Comparison of ENCODE assay signal across 9 cellular contexts in the genomic region with DNA sequence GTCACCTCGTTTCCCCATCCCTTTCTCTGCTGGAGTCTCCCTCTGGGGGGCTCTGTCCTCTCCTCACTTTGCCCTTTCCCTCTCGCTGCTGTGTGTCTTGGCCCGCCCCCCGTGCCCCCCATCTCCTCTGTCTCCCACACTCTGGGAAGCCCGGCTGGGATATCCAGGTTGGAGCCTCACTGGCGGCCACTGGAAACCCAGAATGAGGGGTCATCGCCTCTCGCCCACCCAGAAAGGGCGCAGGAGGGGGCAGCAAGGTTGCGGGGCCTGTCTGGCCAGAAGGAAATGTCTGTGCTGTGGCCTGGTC. TPM values are rescaled to one million over a fixed set of nuclear protein-coding genes. Genes with fewer than 3 reads are reported as not detected.
DNase-seq lines count a peak whose midpoint lies in the region; ATAC-seq and TF ChIP-seq lines count a peak whose summit lies in the region.
"Had no signal": no experiment of that assay in that cellular context is flagged by ENCODE, and none has a peak within 500 bp of the region (broad histone marks: within the 10 kb centered on the region; RNA-seq: fewer than 3 reads in every experiment).

No MANE protein-coding gene starts in this region.

- POLR2A ChIA-PET in GM10248 (lab: Yijun Ruan, JAX): no interaction called here

- H3K27me3 ChIP-seq in endocrine pancreas (ENCODE audit: control insufficient read depth, insufficient read depth, low read length) (no peaks in the 10 kb centered on the region), aorta (ENCODE audit: control insufficient read depth in 1 of 2, insufficient read depth in 2 of 2, low read length in 1 of 2) (no peaks in the 10 kb centered on the region)

- no peak overlapping the region for H3K4me3 ChIP-seq in endocrine pancreas (ENCODE audit: control insufficient read depth, insufficient read depth, low read length)
- H3K4me3 ChIP-seq in aorta (ENCODE audit: low read length in 2 of 2): no peak overlapping the region

- peaks cover 37% of the 10 kb centered on the region for H3K36me3 Mint-ChIP-seq in stimulated activated naive CD8-positive, alpha-beta T cell treated with anti-CD3 and anti-CD28 coated beads, Interleukin-15, Interleukin-2, amounts not matched to agents 100 ng/mL and 50 ng/mL, for 24 hours (ENCODE audit: low read depth)
- H3K36me3 Mint-ChIP-seq in nephron (ENCODE audit: low read depth): peaks cover 19% of the 10 kb centered on the region

- no peak overlapping the region for H3K4me3 Mint-ChIP-seq in stimulated activated naive CD8-positive, alpha-beta T cell treated with anti-CD3 and anti-CD28 coated beads, Interleukin-15, Interleukin-2, amounts not matched to agents 100 ng/mL and 50 ng/mL, for 24 hours
- H3K4me3 Mint-ChIP-seq in stimulated activated naive CD8-positive, alpha-beta T cell treated with anti-CD3 and anti-CD28 coated beads, Interleukin-15, amount 100 ng/mL, for 72 hours: peak overlapping the region in 1 of 2 donors; percentile 37
- H3K4me3 Mint-ChIP-seq in nephron: peak overlapping the region; percentile 73 to 79 (median 74)

- H3K27me3 Mint-ChIP-seq in stimulated activated naive CD8-positive, alpha-beta T cell treated with anti-CD3 and anti-CD28 coated beads, Interleukin-15, Interleukin-2, amounts not matched to agents 100 ng/mL and 50 ng/mL, for 24 hours: no peaks in the 10 kb centered on the region
- no peaks in the 10 kb centered on the region for H3K27me3 Mint-ChIP-seq in stimulated activated naive CD8-positive, alpha-beta T cell treated with anti-CD3 and anti-CD28 coated beads, Interleukin-15, amount 100 ng/mL, for 72 hours
- H3K27me3 Mint-ChIP-seq in nephron (ENCODE audit: low read depth): no peaks in the 10 kb centered on the region

- CTCF ChIA-PET in GM10248 (lab: Yijun Ruan, JAX): interaction anchor here (1.1 to 3.4 kb wide), 4 partner anchors 17 to 27 kb away, joined by 3 to 14 read pairs (median 6); a partner anchor contains a TSS

- peak overlapping the region; percentile 33 to 40 for H3K27ac ChIP-seq in aorta (ENCODE audit: low read depth in 1 of 2, low read length in 2 of 2)

- H3K27ac Mint-ChIP-seq in stimulated activated naive CD8-positive, alpha-beta T cell treated with anti-CD3 and anti-CD28 coated beads, Interleukin-15, Interleukin-2, amounts not matched to agents 100 ng/mL and 50 ng/mL, for 24 hours: peak overlapping the region; percentile 88
- peak overlapping the region in 1 of 2 donors; percentile 87 for H3K27ac Mint-ChIP-seq in stimulated activated naive CD8-positive, alpha-beta T cell treated with anti-CD3 and anti-CD28 coated beads, Interleukin-15, amount 100 ng/mL, for 72 hours
- peak overlapping the region; percentile 73 to 90 (median 78) for H3K27ac Mint-ChIP-seq in nephron

- no peaks in the 10 kb centered on the region for H3K9me3 Mint-ChIP-seq in stimulated activated naive CD8-positive, alpha-beta T cell treated with anti-CD3 and anti-CD28 coated beads, Interleukin-15, Interleukin-2, amounts not matched to agents 100 ng/mL and 50 ng/mL, for 24 hours
- no peaks in the 10 kb centered on the region for H3K9me3 Mint-ChIP-seq in stimulated activated naive CD8-positive, alpha-beta T cell treated with anti-CD3 and anti-CD28 coated beads, Interleukin-15, amount 100 ng/mL, for 72 hours
- no peaks in the 10 kb centered on the region for H3K9me3 Mint-ChIP-seq in nephron

- H3K9me3 ChIP-seq in endocrine pancreas (ENCODE audit: control insufficient read depth, low read length) (no peaks in the 10 kb centered on the region), aorta (ENCODE audit: control insufficient read depth, low read length) (no peaks in the 10 kb centered on the region)

- 1 to 3% methylated on average over 10 of the region's 10 CpGs for WGBS in aorta, 2 donors

- peaks cover 75% of the 10 kb centered on the region for H3K4me1 Mint-ChIP-seq in stimulated activated naive CD8-positive, alpha-beta T cell treated with anti-CD3 and anti-CD28 coated beads, Interleukin-15, Interleukin-2, amounts not matched to agents 100 ng/mL and 50 ng/mL, for 24 hours (ENCODE audit: low read depth)
- peaks cover 84% of the 10 kb centered on the region for H3K4me1 Mint-ChIP-seq in stimulated activated naive CD8-positive, alpha-beta T cell treated with anti-CD3 and anti-CD28 coated beads, Interleukin-15, amount 100 ng/mL, for 72 hours
- H3K4me1 Mint-ChIP-seq in nephron: peaks cover 63% of the 10 kb centered on the region

- TF ChIP-seq CTCF in nephron (IDR thresholded peaks at IDR 0.05; ENCODE audit: unreplicated experiment in 3 of 3) (no peak), GM10248 (IDR thresholded peaks at IDR 0.05; ENCODE audit: control extremely low read depth, extremely low read depth, low read depth, missing control alignments) (no peak)

- H3K9ac ChIP-seq in endocrine pancreas (ENCODE audit: control insufficient read depth, insufficient read depth, low read length): peak overlapping the region; percentile 15

- intact Hi-C loops in aorta (cut with DNase I): loop anchor here in 1 of 2 donors (1.0 to 2.0 kb wide), 2 partner anchors 15 to 27 kb away; a partner anchor contains a TSS

- H3K36me3 ChIP-seq in endocrine pancreas (ENCODE audit: control insufficient read depth, insufficient read depth, low read length): no peaks in the 10 kb centered on the region
- no peaks in the 10 kb centered on the region for H3K36me3 ChIP-seq in aorta (ENCODE audit: control insufficient read depth in 1 of 2, insufficient read depth in 2 of 2, low read length in 1 of 2)

- no peaks in the 10 kb centered on the region for H3K4me1 ChIP-seq in endocrine pancreas (ENCODE audit: control insufficient read depth, insufficient read depth, low read length)
- no peaks in the 10 kb centered on the region for H3K4me1 ChIP-seq in aorta (ENCODE audit: control insufficient read depth in 1 of 2, insufficient read depth in 2 of 2, low read length in 2 of 2)

- no peak for ATAC-seq in stimulated activated naive CD8-positive, alpha-beta T cell treated with anti-CD3 and anti-CD28 coated beads, Interleukin-15, amount 100 ng/mL, for 72 hours
- ATAC-seq in aorta (ENCODE audit: low FRiP score) (no peak), GM21447 (IDR thresholded peaks at IDR 0.05; ENCODE audit: unreplicated experiment) (no peak)

- no peak for DNase-seq in stimulated activated naive CD8-positive, alpha-beta T cell treated with anti-CD3 and anti-CD28 coated beads, Interleukin-15, amount 100 ng/mL, for 72 hours
- DNase-seq in aorta (no peak), DMS153 treated with DMSO at 0.1 percent for 48 hours (lab: John Stamatoyannopoulos, UW; ENCODE audit: unreplicated experiment) (no peak), GM10248 (ENCODE audit: extremely low spot score) (no peak)
- DNase-seq: activated effector memory CD4-positive, alpha-beta T cell treated with Interleukin-2 at 50 U/mL for 16 hours had no signal

RNA-seq across cellular contexts. Expression of a gene that starts 15.6 kb away (rescaled TPM):
- total RNA-seq in aorta: 10 to 100 TPM; 18.7 to 24.3 TPM
- polyA plus RNA-seq in aorta: 10 to 100 TPM in 1 of 2 donors, 1 to 10 TPM in 1; 7.0 to 10.8 TPM

RNA-seq across cellular contexts. Expression of a gene that starts 28.1 kb away (rescaled TPM):
- total RNA-seq in aorta: 10 to 100 TPM; 81.6 to 97.5 TPM
- 10 to 100 TPM; 25.4 to 56.6 TPM for polyA plus RNA-seq in aorta

RNA-seq across cellular contexts. Expression of a gene that starts 38.4 kb away (rescaled TPM):
- total RNA-seq in aorta: 1 to 10 TPM; 4.1 to 5.6 TPM
- 10 to 100 TPM in 1 of 2 donors, 1 to 10 TPM in 1; 1.6 to 13.5 TPM for polyA plus RNA-seq in aorta

RNA-seq across cellular contexts. Expression of a gene that starts 50.7 kb away (rescaled TPM):
- 10 to 100 TPM in 1 of 2 donors, 1 to 10 TPM in 1; 9.5 to 28.2 TPM for total RNA-seq in aorta
- polyA plus RNA-seq in aorta: 10 to 100 TPM in 1 of 2 donors, 1 to 10 TPM in 1; 8.9 to 55.8 TPM
